1 cellular context compared by ENCODE assay signal in genomic region chr7:148982596-148983219, GRCh38.
A peak's percentile ranks its signal among the peaks of the same experiment; 100 is the strongest.
TF ChIP-seq lines count a peak whose summit lies in the region.

No MANE protein-coding gene starts in this region.

TF ChIP-seq in HEK293, 187 proteins besides CTCF, POLR2A, EP300 and RAD21 (continued from another document):
- TF ChIP-seq EGR2 (tag by site-specific recombination; IDR thresholded peaks at IDR 0.05; ENCODE audit: low read depth) (no peak), ZNF530 (tag by site-specific recombination; IDR thresholded peaks at IDR 0.05; ENCODE audit: low read depth) (no peak), ZBTB11 (tag by site-specific recombination; conservative IDR thresholded peaks at IDR 0.05; ENCODE audit: low read depth) (0 out of 2 replicates have a peak, but pooled peaks have one; percentile 8), BCL11B (tag by site-specific recombination; IDR thresholded peaks at IDR 0.05; ENCODE audit: low read depth) (peak; percentile 54; the same call in 1 of the 2 replicates), PATZ1 (tag by site-specific recombination; IDR thresholded peaks at IDR 0.05) (peak; percentile 42; the same call in 1 of the 2 replicates), ZNF423 (tag by site-specific recombination; IDR thresholded peaks at IDR 0.05) (peak; percentile 34; the same call in 1 of the 2 replicates), ZNF660 (tag by site-specific recombination; IDR thresholded peaks at IDR 0.05) (no peak), ZNF24 (tag by site-specific recombination; IDR thresholded peaks at IDR 0.05) (peak; percentile 100), ZXDB (tag by site-specific recombination; IDR thresholded peaks at IDR 0.05) (peak; percentile 76), PRDM4 (tag by site-specific recombination; IDR thresholded peaks at IDR 0.05) (no peak), ZNF335 (tag by site-specific recombination; conservative IDR thresholded peaks at IDR 0.05) (peak; percentile 89)
TF ChIP-seq in HEK293: peak in this region for 14.
